Comparison of ENCODE assay signal across 28 cellular contexts in genomic region chrX:627510-627964, GRCh38. TPM values are rescaled to one million over a fixed set of nuclear protein-coding genes. Genes with fewer than 3 reads are reported as not detected.
DNase-seq lines count a peak whose midpoint lies in the region; ATAC-seq, FAIRE-seq and TF ChIP-seq lines count a peak whose summit lies in the region.
"Had no signal": no experiment of that assay in that cellular context is flagged by ENCODE, and none has a peak within 500 bp of the region (broad histone marks: within the 10 kb centered on the region; RNA-seq: fewer than 3 reads in every experiment).

No MANE protein-coding gene starts in this region.

- TF ChIP-seq CTCF in GM12878 (IDR thresholded peaks at IDR 0.05 in 2 of 3, conservative IDR thresholded peaks at IDR 0.05 in 1 of 3; ENCODE audit: control insufficient read depth in 2 of 3, extremely low read depth in 1 of 3, insufficient read depth in 1 of 3, low read depth in 3 of 3, low read length in 3 of 3) = no peak
- no peak for TF ChIP-seq CTCF in neural progenitor cell (IDR thresholded peaks at IDR 0.05)

- H3K36me3 ChIP-seq in GM12878 (ENCODE audit: control insufficient read depth in 2 of 2, insufficient read depth in 2 of 2, low read length in 1 of 2) = no peaks in the 10 kb centered on the region
- no peaks in the 10 kb centered on the region for H3K36me3 ChIP-seq in neural progenitor cell
- H3K36me3 ChIP-seq in MG63 = no peaks in the 10 kb centered on the region
- H3K36me3 ChIP-seq: BE2C, HAP-1, pancreas, tibial nerve had no signal

- no peak for FAIRE-seq in GM12878 (lab: Jason Lieb, UNC)
- FAIRE-seq: A204.1, GM12891, pancreas had no signal

- SMC1A ChIA-PET in GM12878 (lab: Charles Lee; ENCODE audit: uncharacterized antibody, unreplicated experiment) = no interaction called here

- TF ChIP-seq EP300 in GM12878 (IDR thresholded peaks at IDR 0.05; ENCODE audit: borderline replicate concordance in 1 of 2, control insufficient read depth in 1 of 2, low read depth in 2 of 2, low read length in 2 of 2) = no peak

- H3K79me2 ChIP-seq in GM12878 (ENCODE audit: control insufficient read depth, insufficient read depth, low read length) (no peaks in the 10 kb centered on the region), neural progenitor cell (ENCODE audit: low read depth) (no peaks in the 10 kb centered on the region)

- in situ Hi-C loops in GM12878 (cut with MboI) = no loop called here

- no peak overlapping the region for H3K9ac ChIP-seq in GM12878 (ENCODE audit: control insufficient read depth, insufficient read depth, low read length)
- H3K9ac ChIP-seq in neural progenitor cell = no peak overlapping the region

- H3K4me3 Mint-ChIP-seq in neural progenitor cell = no peak overlapping the region
- H3K4me3 Mint-ChIP-seq: activated CD4-positive, alpha-beta memory T cell treated with anti-CD3 and anti-CD28 coated beads, Interleukin-2, amount 10 ng/mL, durations not matched to agents 7 days and 5 days had no signal

- CTCF ChIA-PET in GM12878 (lab: Yijun Ruan, JAX) = no interaction called here

- no peak for TF ChIP-seq POLR2A in GM12878 (IDR thresholded peaks at IDR 0.05; ENCODE audit: low read depth, low read length)

- peaks cover 80% of the 10 kb centered on the region for H3K27me3 Mint-ChIP-seq in neural progenitor cell (ENCODE audit: insufficient read depth, low read depth)

- H3K27ac Mint-ChIP-seq in neural progenitor cell = no peak overlapping the region
- H3K27ac Mint-ChIP-seq: activated CD4-positive, alpha-beta memory T cell treated with anti-CD3 and anti-CD28 coated beads, Interleukin-2, amount 10 ng/mL, durations not matched to agents 7 days and 5 days had no signal

- WGBS in GM12878 (ENCODE audit: insufficient coverage, insufficient replicate concordance, low lambda C conversion rate, missing lambda C conversion rate) = 18% methylated on average over 15 of the region's 15 CpGs

- no TSS peak for BruUV-seq in GM12878 (replicated peaks; lab: Mats Ljungman, UMichigan)

- POLR2A ChIA-PET in GM12878 (lab: Charles Lee) = no interaction called here

- H3K4me1 ChIP-seq in GM12878 (ENCODE audit: control insufficient read depth, insufficient read depth, low read length) = no peaks in the 10 kb centered on the region
- H3K4me1 ChIP-seq in neural progenitor cell = peaks cover 19% of the 10 kb centered on the region
- H3K4me1 ChIP-seq: BE2C, HAP-1, pancreas had no signal

- ATAC-seq in GM12878 (peak; percentile 29; the same call in 1 of the 3 replicates), GM19324 (IDR thresholded peaks at IDR 0.05; ENCODE audit: low FRiP score, unreplicated experiment) (no peak)
- ATAC-seq: naive thymus-derived CD4-positive, alpha-beta T cell; pancreas; PC-3; right cardiac atrium had no signal

- H3K27me3 ChIP-seq in GM12878 (replicated peaks in 1 of 2; ENCODE audit: control insufficient read depth in 2 of 2, insufficient read depth in 2 of 2, low read length in 1 of 2) (no peaks in the 10 kb centered on the region), neural progenitor cell (peaks cover 100% of the 10 kb centered on the region), MG63 (peaks cover 35% of the 10 kb centered on the region)
- H3K27me3 ChIP-seq: BE2C had no signal

- H3K9me3 ChIP-seq in GM12878 (replicated peaks; ENCODE audit: control insufficient read depth, insufficient read depth, low read length) (no peaks in the 10 kb centered on the region; the same call in 2 of the 3 replicates), neural progenitor cell (ENCODE audit: low read depth) (no peaks in the 10 kb centered on the region), MG63 (0 out of 2 replicates have a peak, but pooled peaks cover 4% of the 10 kb centered on the region)
- H3K9me3 ChIP-seq: BE2C, HAP-1, pancreas, tibial nerve had no signal

- H2AFZ ChIP-seq in GM12878 (ENCODE audit: control insufficient read depth, low read depth, low read length) = no peak overlapping the region
- H2AFZ ChIP-seq in neural progenitor cell (replicated peaks) = no peak overlapping the region

- RAD21 ChIA-PET in GM12878 (lab: Charles Lee; ENCODE audit: unreplicated experiment) = no interaction called here

- peaks cover 3% of the 10 kb centered on the region for H3K4me1 Mint-ChIP-seq in neural progenitor cell

- intact Hi-C loops in GM12878 (cut with micrococcal nuclease; ENCODE audit: unreplicated experiment) = no loop called here

- H3K9me3 Mint-ChIP-seq in neural progenitor cell = no peaks in the 10 kb centered on the region

- TF ChIP-seq RAD21 in GM12878 (IDR thresholded peaks at IDR 0.05; ENCODE audit: insufficient read depth, low read depth, low read length) = no peak

- DNase-seq in activated effector memory CD4-positive, alpha-beta T cell treated with anti-CD3 and anti-CD28 coated beads, Interleukin-2, amount 50 U/mL, for 16 hours = peak; percentile 56
- DNase-seq in activated effector memory CD4-positive, alpha-beta T cell treated with Interleukin-2 at 50 U/mL for 16 hours = no peak
- no peak for DNase-seq in GM12878 (ENCODE audit: low read depth, low spot score)
- DNase-seq in neural progenitor cell (ENCODE audit: low spot score) = peak; percentile 56
- no peak for DNase-seq in T-helper 2 cell
- DNase-seq in MG63 = no peak
- DNase-seq in NCI-H1417 treated with DMSO at 0.1 percent for 48 hours (lab: John Stamatoyannopoulos, UW) = no peak
- DNase-seq: activated CD4-positive, alpha-beta memory T cell treated with anti-CD3 and anti-CD28 coated beads, Interleukin-2, amount 10 ng/mL, durations not matched to agents 7 days and 5 days; BE2C; cerebellar nuclear complex; COR-L47; DMS79 treated with DMSO at 0.1 percent for 48 hours; Karpas-422; naive thymus-derived CD4-positive, alpha-beta T cell; NCI-H2029; NCI-H345; NCI-H774; PC-3; right cardiac atrium; SHP77; stimulated activated CD4-positive, alpha-beta T cell treated with anti-CD3 and anti-CD28 coated beads, Interleukin-12 subunit alpha, Interleukin-12 subunit beta, amount 100 ng/mL, for 4 hours; stimulated activated CD4-positive, alpha-beta T cell treated with anti-CD3 and anti-CD28 coated beads, Interleukin-4, amount 100 ng/mL, for 4 hours had no signal

- H3K27ac ChIP-seq in GM12878 (ENCODE audit: control insufficient read depth, insufficient read depth) (no peak overlapping the region), neural progenitor cell (no peak overlapping the region)
- H3K27ac ChIP-seq: pancreas, tibial nerve had no signal

- H4K20me1 ChIP-seq in GM12878 (ENCODE audit: control insufficient read depth, insufficient read depth) (no peaks in the 10 kb centered on the region), neural progenitor cell (ENCODE audit: low read depth) (peaks cover 80% of the 10 kb centered on the region)

- no peak overlapping the region for H3K4me3 ChIP-seq in GM12878
- no peak overlapping the region for H3K4me3 ChIP-seq in neural progenitor cell
- no peak overlapping the region for H3K4me3 ChIP-seq in MG63
- H3K4me3 ChIP-seq: HAP-1, pancreas, tibial nerve had no signal

- H3K4me2 ChIP-seq in GM12878 (ENCODE audit: control insufficient read depth, insufficient read depth) = no peak overlapping the region
- peak overlapping the region; percentile 25 for H3K4me2 ChIP-seq in neural progenitor cell

- peaks cover 56% of the 10 kb centered on the region for H3F3A ChIP-seq in neural progenitor cell (ENCODE audit: low read depth)

- no peaks in the 10 kb centered on the region for H3K36me3 Mint-ChIP-seq in neural progenitor cell

TF ChIP-seq in GM12878, 131 proteins besides CTCF, POLR2A, EP300 and RAD21 (continues in another document):
- TF ChIP-seq MEF2B (IDR thresholded peaks at IDR 0.05; ENCODE audit: partially characterized antibody, poor library complexity, severe bottlenecking) = peak; percentile 18

RNA-seq across cellular contexts. Expression of gene SHOX, which starts 3.1 kb away (rescaled TPM):
- not detected in 2 replicates for total RNA-seq in GM12878 (2013; cell fraction: nucleolus; rRNA removed)
- not detected in 2 replicates for total RNA-seq in GM12878 (2014; rRNA removed)
- not detected in 2 replicates for total RNA-seq in GM12878 (2014; rRNA removed; fragmentation: Illumina TruSeq; extraction: Trizol)
- total RNA-seq in GM12878 (2021) = not detected in 2 replicates
- polyA plus RNA-seq in GM12878 (2011; ENCODE audit: low read depth) = not detected
- polyA plus RNA-seq in GM12878 (2011; rRNA removed) = 0.22 and 0.42 TPM in 2 replicates
- 0.25 and 0.38 TPM in 2 replicates for polyA plus RNA-seq in GM12878 (2011; cell fraction: cytosol; rRNA removed)
- 0.93 and 1.6 TPM in 2 replicates for polyA plus RNA-seq in GM12878 (2011; cell fraction: nucleus; rRNA removed)
- polyA plus RNA-seq in GM12878 (2012) = not detected in 2 replicates
- polyA plus RNA-seq in GM12878 (2014; fragmentation: Illumina TruSeq; extraction: Trizol) = not detected in 2 replicates
- polyA plus RNA-seq in GM12878 (2014; fragmentation: Nextera tagmentation; extraction: Ambion mirVana) = not detected
- not detected in 2 replicates for polyA plus RNA-seq in GM12878 (2014; rRNA removed)
- polyA plus RNA-seq in GM12878 (2016; fragmentation: Nextera tagmentation; extraction: Ambion mirVana) = not detected
- polyA minus RNA-seq in GM12878 (2011; rRNA and poly(A)+ RNA removed) = 0.37 and 0.46 TPM in 2 replicates
- polyA minus RNA-seq in GM12878 (2011; cell fraction: cytosol; rRNA and poly(A)+ RNA removed) = 0.52 TPM in 1 of 2 replicates, not detected in the other
- 0.24 and 1.1 TPM in 2 replicates for polyA minus RNA-seq in GM12878 (2011; cell fraction: nucleus; rRNA and poly(A)+ RNA removed)
- total RNA-seq in neural progenitor cell (ENCODE audit: low replicate concordance) = not detected in 2 replicates
- total RNA-seq in MG63 (2014; rRNA removed; shearing (Covaris generic); ENCODE audit: low replicate concordance) = not detected in 2 replicates
- total RNA-seq: activated CD4-positive, alpha-beta memory T cell treated with anti-CD3 and anti-CD28 coated beads, Interleukin-2, amount 10 ng/mL, durations not matched to agents 7 days and 5 days; naive thymus-derived CD4-positive, alpha-beta T cell; pancreas; PC-3; right cardiac atrium had no signal
- polyA plus RNA-seq: naive thymus-derived CD4-positive, alpha-beta T cell; pancreas; right cardiac atrium had no signal

Comparison
In these comparisons a context has a peak if more than half of its experiments do, and no peak if none do; other contexts are left out.
1. DNase-seq: peak in activated effector memory CD4-positive, alpha-beta T cell treated with anti-CD3 and anti-CD28 coated beads, Interleukin-2, amount 50 U/mL, for 16 hours (single experiment) and neural progenitor cell (single experiment); none in activated effector memory CD4-positive, alpha-beta T cell treated with Interleukin-2 at 50 U/mL for 16 hours (single experiment), GM12878 (single experiment), T-helper 2 cell (0 of 5), MG63 (single experiment) and NCI-H1417 treated with DMSO at 0.1 percent for 48 hours (single experiment).